ENCODE assay signal across 12 cellular contexts in genomic region chr4:53763813-53764597, GRCh38.
DNase-seq lines count a peak whose midpoint lies in the region; ATAC-seq and TF ChIP-seq lines count a peak whose summit lies in the region.
"Had no signal": no experiment of that assay in that cellular context is flagged by ENCODE, and none has a peak within 500 bp of the region (broad histone marks: within the 10 kb centered on the region; RNA-seq: fewer than 3 reads in every experiment).

No MANE protein-coding gene starts in this region.

- H3K9me2 ChIP-seq in SK-N-SH: no peaks in the 10 kb centered on the region

- peaks cover 22% of the 10 kb centered on the region for H3F3A ChIP-seq in SK-N-SH (replicated peaks; ENCODE audit: insufficient read depth)

- H3K4me2 ChIP-seq in SK-N-SH (peak overlapping the region; percentile 60), skeletal muscle satellite cell (ENCODE audit: low read length) (peak overlapping the region; percentile 63)

- 0% methylated on average over 2 of the region's 5 CpGs for WGBS in SK-N-SH (ENCODE audit: low lambda C conversion rate)

- DNase-seq in ELR (ENCODE audit: low read depth) (peak; percentile 85), SK-N-SH (peak; percentile 41), fibroblast of the conjunctiva (ENCODE audit: low read depth) (peak; percentile 18), GM20000 (ENCODE audit: low spot score) (no peak), SKM-1 treated with dmso at 0.1 percent for 144 hours (lab: John Stamatoyannopoulos, UW; ENCODE audit: unreplicated experiment) (no peak), GM19238 (ENCODE audit: insufficient read length, low spot score) (no peak)
- DNase-seq: colonic mucosa, DMS153, GOT3, T-helper 2 cell had no signal

- POLR2A ChIA-PET in SK-N-SH (lab: Yijun Ruan, JAX): interaction anchor here (0.7 kb wide), 1 partner anchor 61 kb away, joined by 3 read pairs; no protein-coding TSS in a partner anchor

- TF ChIP-seq EP300 in SK-N-SH (IDR thresholded peaks at IDR 0.05; ENCODE audit: borderline replicate concordance in 1 of 2, low read depth in 1 of 2, low read length in 1 of 2): peak in 1 of 2 experiments; percentile 80; a peak in 1 of 4 replicates

- CTCF ChIA-PET in SK-N-SH (lab: Yijun Ruan, JAX): interaction anchor here (1.6 to 3.1 kb wide), 2 partner anchors 9 to 12 kb away, joined by 5 to 10 read pairs; no protein-coding TSS in a partner anchor

- no peaks in the 10 kb centered on the region for H3K36me3 ChIP-seq in SK-N-SH (replicated peaks in 1 of 2; ENCODE audit: control insufficient read depth in 1 of 2, insufficient read depth in 2 of 2, low read length in 1 of 2)
- H3K36me3 ChIP-seq in skeletal muscle satellite cell (ENCODE audit: insufficient read depth, low read length): no peaks in the 10 kb centered on the region
- H3K36me3 ChIP-seq: colonic mucosa had no signal

- no peak overlapping the region; a peak in 1 of 4 replicates for H3K4me3 ChIP-seq in SK-N-SH (ENCODE audit: low read depth in 2 of 2, low read length in 1 of 2)
- H3K4me3 ChIP-seq in skeletal muscle satellite cell (ENCODE audit: low read length): no peak overlapping the region
- H3K4me3 ChIP-seq: colonic mucosa had no signal

- no peak for TF ChIP-seq RAD21 in SK-N-SH (IDR thresholded peaks at IDR 0.05; ENCODE audit: low read length)

- H3K9me3 ChIP-seq in SK-N-SH (no peaks in the 10 kb centered on the region), skeletal muscle satellite cell (replicated peaks; ENCODE audit: low read length) (no peaks in the 10 kb centered on the region)
- H3K9me3 ChIP-seq: colonic mucosa had no signal

- TF ChIP-seq CTCF in SK-N-SH (IDR thresholded peaks at IDR 0.05) (no peak), GM20000 (IDR thresholded peaks at IDR 0.05; ENCODE audit: extremely low read depth, missing control alignments) (no peak)

- H4K20me1 ChIP-seq in SK-N-SH (ENCODE audit: insufficient read depth): no peaks in the 10 kb centered on the region

- H3K9ac ChIP-seq in SK-N-SH: peak overlapping the region; percentile 29; the same call in 1 of the 2 replicates
- no peak overlapping the region for H3K9ac ChIP-seq in skeletal muscle satellite cell (ENCODE audit: low read depth, low read length)

- H3K27me3 ChIP-seq in SK-N-SH (ENCODE audit: insufficient read depth) (no peaks in the 10 kb centered on the region), skeletal muscle satellite cell (ENCODE audit: control insufficient read depth, insufficient read depth, low read length) (no peaks in the 10 kb centered on the region)
- H3K27me3 ChIP-seq: colonic mucosa had no signal

- peak overlapping the region; percentile 73 to 83 for H3K27ac ChIP-seq in SK-N-SH (ENCODE audit: low read depth in 2 of 2, low read length in 1 of 2)

- H3K4me1 ChIP-seq in SK-N-SH (ENCODE audit: control insufficient read depth in 1 of 2, insufficient read depth in 2 of 2, low read depth in 1 of 2, low read length in 1 of 2): peaks cover 19 to 36% of the 10 kb centered on the region in 2 experiments
- H3K4me1 ChIP-seq in skeletal muscle satellite cell (ENCODE audit: control insufficient read depth, insufficient read depth, low read length): peaks cover 44% of the 10 kb centered on the region
- H3K4me1 ChIP-seq: colonic mucosa had no signal

- no peaks in the 10 kb centered on the region for H3K79me2 ChIP-seq in SK-N-SH (ENCODE audit: insufficient read depth)

- ATAC-seq in GM21529 (IDR thresholded peaks at IDR 0.05; ENCODE audit: unreplicated experiment): no peak

- H2AFZ ChIP-seq in SK-N-SH (ENCODE audit: low read depth): peak overlapping the region; percentile 85; the same call in 1 of the 2 replicates

TF ChIP-seq in SK-N-SH, 30 proteins besides CTCF, POLR2A, EP300 and RAD21 (continues in another document):
- TF ChIP-seq USF1 (IDR thresholded peaks at IDR 0.05; ENCODE audit: borderline replicate concordance, low read depth): no peak
- TF ChIP-seq MAX (IDR thresholded peaks at IDR 0.05; ENCODE audit: low read depth): peak; percentile 54
- TF ChIP-seq, protein P1, sequence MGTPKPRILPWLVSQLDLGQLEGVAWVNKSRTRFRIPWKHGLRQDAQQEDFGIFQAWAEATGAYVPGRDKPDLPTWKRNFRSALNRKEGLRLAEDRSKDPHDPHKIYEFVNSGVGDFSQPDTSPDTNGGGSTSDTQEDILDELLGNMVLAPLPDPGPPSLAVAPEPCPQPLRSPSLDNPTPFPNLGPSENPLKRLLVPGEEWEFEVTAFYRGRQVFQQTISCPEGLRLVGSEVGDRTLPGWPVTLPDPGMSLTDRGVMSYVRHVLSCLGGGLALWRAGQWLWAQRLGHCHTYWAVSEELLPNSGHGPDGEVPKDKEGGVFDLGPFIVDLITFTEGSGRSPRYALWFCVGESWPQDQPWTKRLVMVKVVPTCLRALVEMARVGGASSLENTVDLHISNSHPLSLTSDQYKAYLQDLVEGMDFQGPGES (IDR thresholded peaks at IDR 0.05; ENCODE audit: low read depth, low read length): no peak
- TF ChIP-seq GABPA (IDR thresholded peaks at IDR 0.05; ENCODE audit: low read depth): no peak
- no peak for TF ChIP-seq CHD2 (IDR thresholded peaks at IDR 0.05; ENCODE audit: low read length, partially characterized antibody)
- TF ChIP-seq MEF2A (IDR thresholded peaks at IDR 0.05; ENCODE audit: borderline replicate concordance, low read depth): peak; percentile 71; the same call in 1 of the 2 replicates
- TF ChIP-seq POLR2AphosphoS5 (IDR thresholded peaks at IDR 0.05; ENCODE audit: low read depth, low read length): peak; percentile 22; the same call in 1 of the 2 replicates
- peak; percentile 84 for TF ChIP-seq PBX3 (IDR thresholded peaks at IDR 0.05)
- TF ChIP-seq ZBTB33 (IDR thresholded peaks at IDR 0.05; ENCODE audit: borderline replicate concordance, low read depth): no peak
- peak; percentile 80 for TF ChIP-seq TEAD4 (IDR thresholded peaks at IDR 0.05; ENCODE audit: borderline replicate concordance, insufficient read depth)
- peak; percentile 95 for TF ChIP-seq TCF12 (IDR thresholded peaks at IDR 0.05)
- TF ChIP-seq RXRA (IDR thresholded peaks at IDR 0.05; ENCODE audit: borderline replicate concordance, low read depth): peak; percentile 67; the same call in 1 of the 2 replicates
- TF ChIP-seq YY1 (IDR thresholded peaks at IDR 0.05; ENCODE audit: low read depth): peak; percentile 59; the same call in 1 of the 2 replicates
- no peak for TF ChIP-seq RCOR1 (IDR thresholded peaks at IDR 0.05; ENCODE audit: low read length)
- no peak for TF ChIP-seq EZH2phosphoT487 (IDR thresholded peaks at IDR 0.05; ENCODE audit: borderline replicate concordance, low read depth)
- no peak for TF ChIP-seq USF2 (IDR thresholded peaks at IDR 0.05; ENCODE audit: borderline replicate concordance, low read depth, low read length)
- TF ChIP-seq NRF1 (IDR thresholded peaks at IDR 0.05; ENCODE audit: low read depth, low read length): no peak
- TF ChIP-seq RFX5 (IDR thresholded peaks at IDR 0.05; ENCODE audit: low read length): no peak
- TF ChIP-seq MXI1 (IDR thresholded peaks at IDR 0.05; ENCODE audit: low read depth, low read length): 0 out of 2 replicates have a peak, but pooled peaks have one; percentile 34

Comparison
In these comparisons a context has a peak if more than half of its experiments do, and no peak if none do; other contexts are left out.
1. DNase-seq: peak in ELR (single experiment), SK-N-SH (single experiment) and fibroblast of the conjunctiva (single experiment); none in GM20000 (single experiment), SKM-1 treated with dmso at 0.1 percent for 144 hours (single experiment) and GM19238 (single experiment).